ENCODE assay signal across 3 cellular contexts in genomic region chr5:142330444-142330843, GRCh38.
TF ChIP-seq lines count a peak whose summit lies in the region.

No MANE protein-coding gene starts in this region.

TF ChIP-seq in GM23338, 12 proteins besides CTCF, POLR2A, EP300 and RAD21:
- TF ChIP-seq ZNF331 (CRISPR knock-in tag; IDR thresholded peaks at IDR 0.05; ENCODE audit: low read depth) (no peak), ETS1 (IDR thresholded peaks at IDR 0.05) (no peak), POLR2AphosphoS5 (IDR thresholded peaks at IDR 0.05; ENCODE audit: low read depth) (no peak), EZH2 (IDR thresholded peaks at IDR 0.05; ENCODE audit: low read depth, unreplicated experiment) (no peak), REST (IDR thresholded peaks at IDR 0.05; ENCODE audit: unreplicated experiment) (no peak), JUNB (IDR thresholded peaks at IDR 0.05; ENCODE audit: unreplicated experiment) (no peak)

TF ChIP-seq in HCT116, 20 proteins besides CTCF, POLR2A, EP300 and RAD21:
- TF ChIP-seq ZNF274 (IDR thresholded peaks at IDR 0.05; ENCODE audit: low read depth, low read length) (no peak), POLR2AphosphoS5 (IDR thresholded peaks at IDR 0.05; ENCODE audit: low read depth, low read length) (0 out of 2 replicates have a peak, but pooled peaks have one; percentile 16), CEBPB (IDR thresholded peaks at IDR 0.05; ENCODE audit: low read depth) (no peak), MAX (IDR thresholded peaks at IDR 0.05) (no peak), EZH2phosphoT487 (IDR thresholded peaks at IDR 0.05; ENCODE audit: borderline replicate concordance) (no peak), SP1 (IDR thresholded peaks at IDR 0.05; ENCODE audit: low read depth) (no peak), EGR1 (IDR thresholded peaks at IDR 0.05; ENCODE audit: low read depth) (no peak)

TF ChIP-seq in K562, 482 proteins besides CTCF, POLR2A, EP300 and RAD21 (continues in another document):
- no peak for TF ChIP-seq SLC30A9 (CRISPR knock-in tag; IDR thresholded peaks at IDR 0.05)
- TF ChIP-seq E2F3 (CRISPR knock-in tag; IDR thresholded peaks at IDR 0.05), result no peak
- no peak for TF ChIP-seq ZNF146 (CRISPR knock-in tag; IDR thresholded peaks at IDR 0.05; ENCODE audit: unreplicated experiment)
- peak; percentile 80 for TF ChIP-seq MAFG (tag; conservative IDR thresholded peaks at IDR 0.05)
- no peak for TF ChIP-seq PPARD (CRISPR knock-in tag; IDR thresholded peaks at IDR 0.05)
- TF ChIP-seq HCFC1 (IDR thresholded peaks at IDR 0.05; ENCODE audit: low read depth, low read length), result no peak
- TF ChIP-seq ZBTB11 (CRISPR knock-in tag; IDR thresholded peaks at IDR 0.05), result no peak
- no peak for TF ChIP-seq TFAM (CRISPR knock-in tag; conservative IDR thresholded peaks at IDR 0.05)
- TF ChIP-seq ARID1B (IDR thresholded peaks at IDR 0.05), result 0 out of 2 replicates have a peak, but pooled peaks have one; percentile 20
- TF ChIP-seq TSHZ1 (CRISPR knock-in tag; IDR thresholded peaks at IDR 0.05), result no peak
- TF ChIP-seq COPS2 (conservative IDR thresholded peaks at IDR 0.05), result no peak
- no peak for TF ChIP-seq FOSL1 (tag; conservative IDR thresholded peaks at IDR 0.05)
- TF ChIP-seq CBFA2T3 (IDR thresholded peaks at IDR 0.05), result 0 out of 2 replicates have a peak, but pooled peaks have one; percentile 6
- no peak for TF ChIP-seq L3MBTL2 (IDR thresholded peaks at IDR 0.05)
- no peak for TF ChIP-seq STAT5B (CRISPR knock-in tag; IDR thresholded peaks at IDR 0.05)
- TF ChIP-seq SMARCC2 (IDR thresholded peaks at IDR 0.05; ENCODE audit: low read depth), result no peak
- no peak for TF ChIP-seq TSC22D4 (tag; IDR thresholded peaks at IDR 0.05)
- TF ChIP-seq JUNB (CRISPR knock-in tag; conservative IDR thresholded peaks at IDR 0.05), result no peak
- no peak for TF ChIP-seq SMARCB1 (IDR thresholded peaks at IDR 0.05; ENCODE audit: insufficient read length, low read depth)
- TF ChIP-seq SRSF1 (IDR thresholded peaks at IDR 0.05; ENCODE audit: low read depth, low read length), result no peak
- TF ChIP-seq SIN3B (IDR thresholded peaks at IDR 0.05; ENCODE audit: low read depth), result no peak
- no peak for TF ChIP-seq ZNF232 (CRISPR knock-in tag; IDR thresholded peaks at IDR 0.05)
- TF ChIP-seq THRAP3 (IDR thresholded peaks at IDR 0.05; ENCODE audit: borderline replicate concordance), result no peak
- TF ChIP-seq ZKSCAN1 (IDR thresholded peaks at IDR 0.05; ENCODE audit: low read depth, low read length), result no peak
- no peak for TF ChIP-seq MGA (IDR thresholded peaks at IDR 0.05)
- no peak for TF ChIP-seq PRMT5 (CRISPR knock-in tag; IDR thresholded peaks at IDR 0.05)
- TF ChIP-seq NFE2 (IDR thresholded peaks at IDR 0.05; ENCODE audit: low read depth), result peak; percentile 84
- TF ChIP-seq EWSR1 (IDR thresholded peaks at IDR 0.05; ENCODE audit: borderline replicate concordance, low read depth, partially characterized antibody), result no peak
- TF ChIP-seq HMG20B (CRISPR knock-in tag; IDR thresholded peaks at IDR 0.05), result no peak
- TF ChIP-seq CTCFL (IDR thresholded peaks at IDR 0.05; ENCODE audit: borderline replicate concordance, insufficient read depth, low read depth, low read length, poor library complexity, severe bottlenecking), result no peak
- no peak for TF ChIP-seq EGR1 (conservative IDR thresholded peaks at IDR 0.05)
- TF ChIP-seq HOXB6 (CRISPR knock-in tag; IDR thresholded peaks at IDR 0.05; ENCODE audit: borderline replicate concordance), result no peak
- TF ChIP-seq CREB1 (IDR thresholded peaks at IDR 0.05), result no peak
- TF ChIP-seq CREB1 (CRISPR knock-in tag; IDR thresholded peaks at IDR 0.05), result no peak
- TF ChIP-seq NFXL1 (CRISPR knock-in tag; IDR thresholded peaks at IDR 0.05), result no peak
